Comparison of ENCODE assay signal across 8 cellular contexts in the genomic region with DNA sequence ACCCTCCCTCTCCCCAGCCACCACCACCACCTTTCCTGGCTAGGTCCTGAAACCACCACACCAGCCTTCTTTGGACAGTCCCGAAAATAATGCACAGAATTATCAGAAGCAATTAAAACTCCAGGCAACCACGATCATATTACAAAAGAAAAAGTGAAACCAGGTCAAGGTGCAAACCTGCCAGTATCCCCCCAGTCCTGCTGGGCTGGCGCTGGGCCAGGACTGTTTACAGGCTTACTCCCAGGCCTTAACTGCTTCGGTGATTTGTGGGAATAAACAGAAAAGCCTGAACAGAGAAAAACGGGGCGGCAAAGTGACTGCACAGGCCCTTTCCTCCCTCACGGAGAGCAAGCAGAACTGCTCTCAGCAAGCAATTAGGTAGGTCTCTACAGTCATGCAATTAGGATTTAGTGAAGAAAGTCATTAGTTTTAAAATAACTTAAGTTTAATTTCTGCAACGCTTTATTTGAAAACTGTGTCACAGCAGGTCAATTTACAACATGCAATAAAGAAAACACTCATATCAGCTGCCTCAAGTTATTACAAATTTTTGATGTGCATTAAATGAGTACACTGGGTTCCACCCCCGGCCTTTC. TPM values are rescaled to one million over a fixed set of nuclear protein-coding genes. Genes with fewer than 3 reads are reported as not detected.
DNase-seq lines count a peak whose midpoint lies in the region; ATAC-seq and TF ChIP-seq lines count a peak whose summit lies in the region.

No MANE protein-coding gene starts in this region.

- no peak for TF ChIP-seq POLR2A in body of pancreas (IDR thresholded peaks at IDR 0.05)

- DNase-seq in cardiac muscle cell (ENCODE audit: low read depth in 1 of 2, low spot score in 1 of 2) (peak; percentile 22 to 27), Right ventricle myocardium inferior (ENCODE audit: missing footprints) (no peak), SJCRH30 (peak; percentile 22 to 43), body of pancreas (peak; percentile 32 to 48 (median 42)), left colon (peak; percentile 63 to 75), 8988T (no peak)
- DNase-seq in stimulated activated CD8-positive, alpha-beta memory T cell treated with anti-CD3 and anti-CD28 coated beads, Interleukin-12 subunit alpha, Interleukin-12 subunit beta, amount 100 ng/mL, for 4 hours (ENCODE audit: low read depth): peak; percentile 28

- no peak overlapping the region for H3K27ac ChIP-seq in cardiac muscle cell
- H3K27ac ChIP-seq in SJCRH30: no peak overlapping the region
- H3K27ac ChIP-seq in body of pancreas: peak overlapping the region in 3 of 4 donors; percentile 6 to 63 (median 38)

- WGBS in body of pancreas, 2 donors: 0 to 2% methylated on average over 9 of the region's 9 CpGs

- H3K9me3 ChIP-seq in cardiac muscle cell (ENCODE audit: low read depth) (no peaks in the 10 kb centered on the region), SJCRH30 (replicated peaks) (no peaks in the 10 kb centered on the region), body of pancreas (no peaks in the 10 kb centered on the region)

- H3K27me3 ChIP-seq in cardiac muscle cell: no peaks in the 10 kb centered on the region
- H3K27me3 ChIP-seq in SJCRH30: no peaks in the 10 kb centered on the region
- H3K27me3 ChIP-seq in body of pancreas: no peaks in the 10 kb centered on the region

- intact Hi-C loops in Right ventricle myocardium inferior (cut with DNase I): loop anchor here (5.0 kb wide), 3 partner anchors 172 to 272 kb away; no protein-coding TSS in a partner anchor
- intact Hi-C loops in body of pancreas (cut with DNase I): no loop called here
- intact Hi-C loops in left colon (cut with DNase I, micrococcal nuclease): loop anchor here in 1 of 2 donors (10.0 kb wide), 1 partner anchor 255 kb away; no protein-coding TSS in a partner anchor

- no peak for TF ChIP-seq CTCF in cardiac muscle cell (IDR thresholded peaks at IDR 0.05; ENCODE audit: low read depth, low read length)
- TF ChIP-seq CTCF in body of pancreas (IDR thresholded peaks at IDR 0.05): no peak

- no peak for ATAC-seq in Right ventricle myocardium inferior
- no peak for ATAC-seq in body of pancreas
- no peak for ATAC-seq in left colon
- no peak for ATAC-seq in HG02678 (IDR thresholded peaks at IDR 0.05; ENCODE audit: unreplicated experiment)

- H3K4me3 ChIP-seq in cardiac muscle cell: peak overlapping the region; percentile 66
- peak overlapping the region; percentile 50 for H3K4me3 ChIP-seq in SJCRH30
- H3K4me3 ChIP-seq in body of pancreas: peak overlapping the region in 1 of 2 donors; percentile 11

- H3K36me3 ChIP-seq in cardiac muscle cell: no peaks in the 10 kb centered on the region
- no peaks in the 10 kb centered on the region for H3K36me3 ChIP-seq in SJCRH30
- H3K36me3 ChIP-seq in body of pancreas (replicated peaks in 1 of 2; ENCODE audit: insufficient read depth in 1 of 2, low read depth in 2 of 2): no peaks in the 10 kb centered on the region

- H3K4me1 ChIP-seq in cardiac muscle cell (ENCODE audit: low read depth): peaks cover 30% of the 10 kb centered on the region
- H3K4me1 ChIP-seq in SJCRH30: no peaks in the 10 kb centered on the region
- H3K4me1 ChIP-seq in body of pancreas: peaks cover 26% of the 10 kb centered on the region

RNA-seq across cellular contexts. Expression of a gene that starts 1.3 kb away (rescaled TPM):
- total RNA-seq in cardiac muscle cell (24.0 and 41.6 TPM in 2 replicates), Right ventricle myocardium inferior (30.7 TPM), body of pancreas (100 to 1,000 TPM in 1 of 2 donors, 1 to 10 TPM in 1; 9.3 to 139 TPM), left colon (10 to 100 TPM; 38.7 to 50.9 TPM)
- polyA plus RNA-seq in cardiac muscle cell: 7.0 and 12.6 TPM in 2 replicates
- 8.9 and 11.3 TPM in 2 replicates for total RNA-seq in SJCRH30 (2014; rRNA removed; shearing (Covaris generic))

Comparison
In these comparisons a context has a peak if more than half of its experiments do, and no peak if none do; other contexts are left out.
1. DNase-seq: peak in cardiac muscle cell (2 of 2), SJCRH30 (2 of 2), body of pancreas (4 of 4), left colon (2 of 2) and stimulated activated CD8-positive, alpha-beta memory T cell treated with anti-CD3 and anti-CD28 coated beads, Interleukin-12 subunit alpha, Interleukin-12 subunit beta, amount 100 ng/mL, for 4 hours (single experiment); none in Right ventricle myocardium inferior (single experiment) and 8988T (single experiment).
2. H3K27ac ChIP-seq: peak in body of pancreas (3 of 4); none in cardiac muscle cell (single experiment) and SJCRH30 (single experiment).